ENCODE assay signal across 1 cellular context in the genomic region with DNA sequence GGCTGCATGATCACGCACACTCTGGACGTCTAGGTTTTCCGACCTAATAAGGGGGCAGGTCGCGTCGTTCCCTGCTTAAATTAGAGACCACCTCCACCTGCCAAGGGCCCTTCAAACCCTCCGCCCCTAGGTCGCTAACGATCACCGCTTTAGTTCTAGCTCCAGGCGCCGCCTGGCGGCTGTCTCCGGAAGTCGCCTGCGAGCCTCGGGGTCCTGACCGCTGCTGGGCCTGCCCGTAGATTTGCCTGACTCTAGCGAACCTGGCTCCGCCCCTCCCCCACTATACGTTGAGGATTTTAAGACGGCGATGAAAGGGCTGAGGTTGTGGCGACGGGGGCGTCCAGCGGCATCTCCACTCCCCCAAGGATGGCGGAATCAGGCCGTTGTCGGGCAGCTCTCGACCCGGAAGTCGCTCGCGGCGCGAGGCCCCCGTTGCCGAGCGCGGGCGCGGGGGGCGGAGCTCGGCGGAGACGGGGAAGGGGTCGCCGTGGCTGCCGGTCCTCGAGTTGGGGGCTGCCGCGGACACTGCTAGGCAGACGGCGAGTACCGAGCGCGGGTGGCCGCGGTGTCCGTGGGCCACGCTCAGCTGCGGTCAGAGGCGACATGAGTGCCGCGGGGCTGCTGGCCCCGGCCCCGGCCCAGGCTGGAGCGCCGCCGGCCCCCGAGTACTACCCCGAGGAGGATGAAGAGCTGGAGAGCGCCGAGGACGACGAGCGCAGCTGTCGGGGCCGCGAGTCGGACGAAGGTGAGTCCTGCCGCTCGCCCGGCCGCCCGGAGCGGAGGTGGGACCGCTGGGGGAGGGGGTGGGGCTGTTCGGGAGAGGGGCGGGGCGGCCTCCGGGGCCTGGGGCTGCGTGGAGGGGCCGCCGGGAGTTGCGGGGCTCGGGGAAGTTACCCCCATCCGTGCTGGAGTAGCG.
A peak's percentile ranks its signal among the peaks of the same experiment; 100 is the strongest.
TF ChIP-seq lines count a peak whose summit lies in the region.

A gene with protein sequence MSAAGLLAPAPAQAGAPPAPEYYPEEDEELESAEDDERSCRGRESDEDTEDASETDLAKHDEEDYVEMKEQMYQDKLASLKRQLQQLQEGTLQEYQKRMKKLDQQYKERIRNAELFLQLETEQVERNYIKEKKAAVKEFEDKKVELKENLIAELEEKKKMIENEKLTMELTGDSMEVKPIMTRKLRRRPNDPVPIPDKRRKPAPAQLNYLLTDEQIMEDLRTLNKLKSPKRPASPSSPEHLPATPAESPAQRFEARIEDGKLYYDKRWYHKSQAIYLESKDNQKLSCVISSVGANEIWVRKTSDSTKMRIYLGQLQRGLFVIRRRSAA (plus strand): TSS at position 467 of the 916 bp plus-strand sequence. CDS start 137 bp downstream, at position 604.

TF ChIP-seq in K562, 482 proteins besides CTCF, POLR2A, EP300 and RAD21 (continued from another document):
- TF ChIP-seq, protein P1, sequence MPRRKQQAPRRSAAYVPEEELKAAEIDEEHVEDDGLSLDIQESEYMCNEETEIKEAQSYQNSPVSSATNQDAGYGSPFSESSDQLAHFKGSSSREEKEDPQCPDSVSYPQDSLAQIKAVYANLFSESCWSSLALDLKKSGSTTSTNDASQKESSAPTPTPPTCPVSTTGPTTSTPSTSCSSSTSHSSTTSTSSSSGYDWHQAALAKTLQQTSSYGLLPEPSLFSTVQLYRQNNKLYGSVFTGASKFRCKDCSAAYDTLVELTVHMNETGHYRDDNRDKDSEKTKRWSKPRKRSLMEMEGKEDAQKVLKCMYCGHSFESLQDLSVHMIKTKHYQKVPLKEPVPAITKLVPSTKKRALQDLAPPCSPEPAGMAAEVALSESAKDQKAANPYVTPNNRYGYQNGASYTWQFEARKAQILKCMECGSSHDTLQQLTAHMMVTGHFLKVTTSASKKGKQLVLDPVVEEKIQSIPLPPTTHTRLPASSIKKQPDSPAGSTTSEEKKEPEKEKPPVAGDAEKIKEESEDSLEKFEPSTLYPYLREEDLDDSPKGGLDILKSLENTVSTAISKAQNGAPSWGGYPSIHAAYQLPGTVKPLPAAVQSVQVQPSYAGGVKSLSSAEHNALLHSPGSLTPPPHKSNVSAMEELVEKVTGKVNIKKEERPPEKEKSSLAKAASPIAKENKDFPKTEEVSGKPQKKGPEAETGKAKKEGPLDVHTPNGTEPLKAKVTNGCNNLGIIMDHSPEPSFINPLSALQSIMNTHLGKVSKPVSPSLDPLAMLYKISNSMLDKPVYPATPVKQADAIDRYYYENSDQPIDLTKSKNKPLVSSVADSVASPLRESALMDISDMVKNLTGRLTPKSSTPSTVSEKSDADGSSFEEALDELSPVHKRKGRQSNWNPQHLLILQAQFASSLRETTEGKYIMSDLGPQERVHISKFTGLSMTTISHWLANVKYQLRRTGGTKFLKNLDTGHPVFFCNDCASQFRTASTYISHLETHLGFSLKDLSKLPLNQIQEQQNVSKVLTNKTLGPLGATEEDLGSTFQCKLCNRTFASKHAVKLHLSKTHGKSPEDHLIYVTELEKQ (CRISPR knock-in tag; IDR thresholded peaks at IDR 0.05) = no peak
- TF ChIP-seq C11orf30 (IDR thresholded peaks at IDR 0.05; ENCODE audit: low read depth) (peak; percentile 66), MAFK (IDR thresholded peaks at IDR 0.05; ENCODE audit: low read length) (no peak), MIER1 (IDR thresholded peaks at IDR 0.05; ENCODE audit: low read depth) (no peak), KLF13 (tag; IDR thresholded peaks at IDR 0.05; ENCODE audit: borderline replicate concordance, low read depth) (peak; percentile 85)
- TF ChIP-seq, protein P2, sequence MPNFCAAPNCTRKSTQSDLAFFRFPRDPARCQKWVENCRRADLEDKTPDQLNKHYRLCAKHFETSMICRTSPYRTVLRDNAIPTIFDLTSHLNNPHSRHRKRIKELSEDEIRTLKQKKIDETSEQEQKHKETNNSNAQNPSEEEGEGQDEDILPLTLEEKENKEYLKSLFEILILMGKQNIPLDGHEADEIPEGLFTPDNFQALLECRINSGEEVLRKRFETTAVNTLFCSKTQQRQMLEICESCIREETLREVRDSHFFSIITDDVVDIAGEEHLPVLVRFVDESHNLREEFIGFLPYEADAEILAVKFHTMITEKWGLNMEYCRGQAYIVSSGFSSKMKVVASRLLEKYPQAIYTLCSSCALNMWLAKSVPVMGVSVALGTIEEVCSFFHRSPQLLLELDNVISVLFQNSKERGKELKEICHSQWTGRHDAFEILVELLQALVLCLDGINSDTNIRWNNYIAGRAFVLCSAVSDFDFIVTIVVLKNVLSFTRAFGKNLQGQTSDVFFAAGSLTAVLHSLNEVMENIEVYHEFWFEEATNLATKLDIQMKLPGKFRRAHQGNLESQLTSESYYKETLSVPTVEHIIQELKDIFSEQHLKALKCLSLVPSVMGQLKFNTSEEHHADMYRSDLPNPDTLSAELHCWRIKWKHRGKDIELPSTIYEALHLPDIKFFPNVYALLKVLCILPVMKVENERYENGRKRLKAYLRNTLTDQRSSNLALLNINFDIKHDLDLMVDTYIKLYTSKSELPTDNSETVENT (CRISPR knock-in tag; IDR thresholded peaks at IDR 0.05) = no peak
- TF ChIP-seq, protein P3, sequence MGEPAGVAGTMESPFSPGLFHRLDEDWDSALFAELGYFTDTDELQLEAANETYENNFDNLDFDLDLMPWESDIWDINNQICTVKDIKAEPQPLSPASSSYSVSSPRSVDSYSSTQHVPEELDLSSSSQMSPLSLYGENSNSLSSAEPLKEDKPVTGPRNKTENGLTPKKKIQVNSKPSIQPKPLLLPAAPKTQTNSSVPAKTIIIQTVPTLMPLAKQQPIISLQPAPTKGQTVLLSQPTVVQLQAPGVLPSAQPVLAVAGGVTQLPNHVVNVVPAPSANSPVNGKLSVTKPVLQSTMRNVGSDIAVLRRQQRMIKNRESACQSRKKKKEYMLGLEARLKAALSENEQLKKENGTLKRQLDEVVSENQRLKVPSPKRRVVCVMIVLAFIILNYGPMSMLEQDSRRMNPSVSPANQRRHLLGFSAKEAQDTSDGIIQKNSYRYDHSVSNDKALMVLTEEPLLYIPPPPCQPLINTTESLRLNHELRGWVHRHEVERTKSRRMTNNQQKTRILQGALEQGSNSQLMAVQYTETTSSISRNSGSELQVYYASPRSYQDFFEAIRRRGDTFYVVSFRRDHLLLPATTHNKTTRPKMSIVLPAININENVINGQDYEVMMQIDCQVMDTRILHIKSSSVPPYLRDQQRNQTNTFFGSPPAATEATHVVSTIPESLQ (CRISPR knock-in tag; IDR thresholded peaks at IDR 0.05) = no peak
TF ChIP-seq in K562: peak in this region for 147.
